In genomic region chr6:35613762-35614161, GRCh38 we compare ENCODE assay signal across 14 cellular contexts.
A peak's percentile ranks its signal among the peaks of the same experiment; 100 is the strongest.
DNase-seq lines count a peak whose midpoint lies in the region; ATAC-seq and TF ChIP-seq lines count a peak whose summit lies in the region.
"Had no signal": no experiment of that assay in that cellular context is flagged by ENCODE, and none has a peak within 500 bp of the region (broad histone marks: within the 10 kb centered on the region; RNA-seq: fewer than 3 reads in every experiment).

No MANE protein-coding gene starts in this region.

- in situ Hi-C loops in gastrocnemius medialis (cut with MboI; ENCODE audit: low sequenced_read_pairs in 4 of 4) = no loop called here

- H3K9me3 Mint-ChIP-seq in activated T-cell treated with anti-CD3 and anti-CD28 coated beads, Interleukin-2, amount 50 U/mL, for 4 hours = no peaks in the 10 kb centered on the region
- peaks cover 0 to 3% (median 0%) of the 10 kb centered on the region in 8 donors for H3K9me3 Mint-ChIP-seq in CD4-positive, alpha-beta memory T cell
- H3K9me3 Mint-ChIP-seq in activated naive CD8-positive, alpha-beta T cell (ENCODE audit: low read depth) = no peaks in the 10 kb centered on the region

- H3K4me1 Mint-ChIP-seq in activated T-cell treated with anti-CD3 and anti-CD28 coated beads, Interleukin-2, amount 50 U/mL, for 4 hours (ENCODE audit: low read depth) = peaks cover 58% of the 10 kb centered on the region
- H3K4me1 Mint-ChIP-seq in CD4-positive, alpha-beta memory T cell = peaks cover 48 to 75% (median 61%) of the 10 kb centered on the region in 4 donors
- peaks cover 77% of the 10 kb centered on the region for H3K4me1 Mint-ChIP-seq in activated naive CD8-positive, alpha-beta T cell (ENCODE audit: low read depth)

- H3K4me1 ChIP-seq in CD4-positive, alpha-beta memory T cell (ENCODE audit: insufficient read depth, low read length) = peaks cover 45% of the 10 kb centered on the region
- peaks cover 44 to 85% of the 10 kb centered on the region in 2 donors for H3K4me1 ChIP-seq in gastrocnemius medialis

- no peak for DNase-seq in activated T-cell treated with anti-CD3 and anti-CD28 coated beads, Interleukin-2, amount 50 U/mL, for 4 hours
- DNase-seq in activated T-cell treated with anti-CD3 and anti-CD28 coated beads for 4 hours = no peak
- DNase-seq in CD4-positive, alpha-beta memory T cell = no peak
- DNase-seq in gastrocnemius medialis = no peak
- DNase-seq in epidermal melanocyte (ENCODE audit: insufficient read length, low spot score) = no peak
- no peak for DNase-seq in COLO829 (ENCODE audit: low spot score)
- no peak for DNase-seq in NCI-H69 (lab: John Stamatoyannopoulos, UW)
- DNase-seq: KG1, NCI-H1092 treated with DMSO at 0.1 percent for 48 hours, NCI-H1694 treated with DMSO at 0.1 percent for 48 hours, NCI-H446, NCI-H748 treated with DMSO at 0.1 percent for 48 hours, PC-9 had no signal

- H3K27ac ChIP-seq in CD4-positive, alpha-beta memory T cell (ENCODE audit: low read depth, low read length) = no peak overlapping the region
- peak overlapping the region; percentile 89 to 99 (median 92) for H3K27ac ChIP-seq in gastrocnemius medialis
- H3K27ac ChIP-seq: PC-9 had no signal

- H3K4me3 Mint-ChIP-seq in activated T-cell treated with anti-CD3 and anti-CD28 coated beads, Interleukin-2, amount 50 U/mL, for 4 hours = no peak overlapping the region
- peak overlapping the region in 1 of 8 donors; percentile 21 for H3K4me3 Mint-ChIP-seq in CD4-positive, alpha-beta memory T cell
- H3K4me3 Mint-ChIP-seq in activated naive CD8-positive, alpha-beta T cell = peak overlapping the region; percentile 68

- H3K9me3 ChIP-seq in CD4-positive, alpha-beta memory T cell (ENCODE audit: control insufficient read depth in 1 of 2, low read length in 2 of 2) = no peaks in the 10 kb centered on the region
- H3K9me3 ChIP-seq in gastrocnemius medialis = no peaks in the 10 kb centered on the region

- ATAC-seq in activated T-cell treated with anti-CD3 and anti-CD28 coated beads, Interleukin-2, amount 50 U/mL, for 4 hours = peak; percentile 55
- ATAC-seq in gastrocnemius medialis = no peak

- H3K27me3 ChIP-seq in CD4-positive, alpha-beta memory T cell (ENCODE audit: insufficient read depth, low read length) = no peaks in the 10 kb centered on the region
- no peaks in the 10 kb centered on the region for H3K27me3 ChIP-seq in gastrocnemius medialis

- peaks cover 57% of the 10 kb centered on the region for H3K36me3 Mint-ChIP-seq in activated T-cell treated with anti-CD3 and anti-CD28 coated beads, Interleukin-2, amount 50 U/mL, for 4 hours (ENCODE audit: insufficient read depth)
- peaks cover 66 to 74% of the 10 kb centered on the region in 2 donors for H3K36me3 Mint-ChIP-seq in CD4-positive, alpha-beta memory T cell
- peaks cover 41% of the 10 kb centered on the region for H3K36me3 Mint-ChIP-seq in activated naive CD8-positive, alpha-beta T cell

- no peak for TF ChIP-seq CTCF in gastrocnemius medialis (IDR thresholded peaks at IDR 0.05 in 4 of 5, conservative IDR thresholded peaks at IDR 0.05 in 1 of 5)

- no peak overlapping the region for H3K4me3 ChIP-seq in CD4-positive, alpha-beta memory T cell (ENCODE audit: low read length in 2 of 2)
- H3K4me3 ChIP-seq in gastrocnemius medialis = no peak overlapping the region
- H3K4me3 ChIP-seq: PC-9 had no signal

- H3K27me3 Mint-ChIP-seq in activated T-cell treated with anti-CD3 and anti-CD28 coated beads, Interleukin-2, amount 50 U/mL, for 4 hours (ENCODE audit: low read depth) = no peaks in the 10 kb centered on the region
- no peaks in the 10 kb centered on the region for H3K27me3 Mint-ChIP-seq in CD4-positive, alpha-beta memory T cell
- H3K27me3 Mint-ChIP-seq in activated naive CD8-positive, alpha-beta T cell = no peaks in the 10 kb centered on the region

- peak overlapping the region in 6 of 7 donors; percentile 15 to 80 (median 64) for H3K27ac Mint-ChIP-seq in CD4-positive, alpha-beta memory T cell
- H3K27ac Mint-ChIP-seq in activated naive CD8-positive, alpha-beta T cell = peak overlapping the region; percentile 89

- peaks cover 24% of the 10 kb centered on the region for H3K36me3 ChIP-seq in CD4-positive, alpha-beta memory T cell (ENCODE audit: insufficient read depth, low read length)
- H3K36me3 ChIP-seq in gastrocnemius medialis = peaks cover 6 to 85% of the 10 kb centered on the region in 2 donors

- POLR2A ChIA-PET in CD4-positive, alpha-beta memory T cell (lab: Charles Lee; ENCODE audit: partially characterized antibody) = interaction anchor here (1.3 to 15.7 kb wide), 2 partner anchors 12 to 22 kb away, joined by 7 to 268 read pairs; no protein-coding TSS in a partner anchor

- CTCF ChIA-PET in CD4-positive, alpha-beta memory T cell (lab: Charles Lee; ENCODE audit: partially characterized antibody) = interaction anchor here (1.3 to 1.5 kb wide), 3 partner anchors 10 to 12 kb away, joined by 3 to 4 read pairs (median 4); no protein-coding TSS in a partner anchor

- TF ChIP-seq POLR2A in gastrocnemius medialis (IDR thresholded peaks at IDR 0.05) = no peak

- intact Hi-C loops in CD4-positive, alpha-beta memory T cell (cut with micrococcal nuclease) = no loop called here
- intact Hi-C loops in gastrocnemius medialis (cut with DNase I; ENCODE audit: low total_unique reads) = no loop called here

Comparison
In these comparisons a context has a peak if more than half of its experiments do, and no peak if none do; other contexts are left out.
1. ATAC-seq: peak in activated T-cell treated with anti-CD3 and anti-CD28 coated beads, Interleukin-2, amount 50 U/mL, for 4 hours (2 of 2); none in gastrocnemius medialis (0 of 2).